In the genomic region with DNA sequence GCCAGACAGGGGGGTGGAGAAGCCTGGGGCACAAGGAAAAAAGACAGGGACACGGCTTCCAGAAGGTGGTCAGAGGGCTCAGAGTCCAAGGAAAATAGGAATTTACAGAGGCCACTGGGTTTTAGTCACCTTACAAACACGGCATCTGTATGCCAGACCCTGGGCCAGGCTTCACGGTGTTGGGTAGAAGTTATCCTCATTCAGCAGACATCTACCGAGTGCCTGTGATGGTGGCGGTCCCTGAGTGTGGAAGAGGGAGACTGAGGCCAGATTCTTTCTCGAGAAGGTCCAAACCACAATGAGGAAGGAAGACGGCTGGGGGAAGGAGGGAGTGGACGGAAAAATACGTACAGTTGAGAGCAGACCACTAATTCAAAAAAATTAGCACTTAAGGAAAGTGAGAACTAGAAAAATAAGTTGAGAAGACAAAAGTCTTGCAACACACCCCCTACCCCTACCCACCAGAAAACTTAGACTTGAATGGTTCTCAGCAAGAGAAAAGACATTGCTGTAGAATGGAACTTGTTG, we compare ENCODE assay signal across 8 cellular contexts. TPM values are rescaled to one million over a fixed set of nuclear protein-coding genes. Genes with fewer than 3 reads are reported as not detected.
DNase-seq lines count a peak whose midpoint lies in the region; ATAC-seq and TF ChIP-seq lines count a peak whose summit lies in the region.

No MANE protein-coding gene starts in this region.

- DNase-seq in T-helper 17 cell (no peak), smooth muscle cell (lab: John Stamatoyannopoulos, UW; ENCODE audit: unreplicated experiment) (no peak), Kasumi-1 (lab: John Stamatoyannopoulos, UW) (no peak), NCI-H526 treated with DMSO at 0.1 percent for 48 hours (lab: John Stamatoyannopoulos, UW) (no peak), ACHN (no peak)
- no peak for DNase-seq in NK-92 treated with Interleukin-12 subunit alpha and Interleukin-12 subunit beta, amount 100 ng/mL, for 24 hours (lab: John Stamatoyannopoulos, UW)

- H3K27me3 ChIP-seq in HUES48 (ENCODE audit: control insufficient read depth, insufficient read depth, low read length) = peaks cover 85% of the 10 kb centered on the region
- peaks cover 86% of the 10 kb centered on the region for H3K27me3 ChIP-seq in iPS-15b (ENCODE audit: control insufficient read depth, insufficient read depth, low read length)
- no peaks in the 10 kb centered on the region for H3K27me3 ChIP-seq in smooth muscle cell (ENCODE audit: low read depth)

- WGBS in smooth muscle cell (ENCODE audit: low lambda C conversion rate) = 76% methylated on average over 9 of the region's 9 CpGs

- no peak for ATAC-seq in T-helper 17 cell

- peaks cover 6% of the 10 kb centered on the region for H3F3A ChIP-seq in smooth muscle cell (ENCODE audit: low read depth)

- peak overlapping the region; percentile 58 for H2AFZ ChIP-seq in smooth muscle cell (ENCODE audit: low read depth)

- H3K36me3 Mint-ChIP-seq in T-helper 17 cell (ENCODE audit: low read depth) = peaks cover 16% of the 10 kb centered on the region

- H3K4me3 ChIP-seq in HUES48 (ENCODE audit: low read depth, low read length) = peak overlapping the region; percentile 67
- peak overlapping the region; percentile 69 for H3K4me3 ChIP-seq in iPS-15b (ENCODE audit: low read depth, low read length)
- H3K4me3 ChIP-seq in smooth muscle cell = peak overlapping the region; percentile 89

- H4K20me1 ChIP-seq in smooth muscle cell (ENCODE audit: low read depth) = peaks cover 41% of the 10 kb centered on the region

- H3K36me3 ChIP-seq in HUES48 (ENCODE audit: control insufficient read depth, insufficient read depth, low read length) = no peaks in the 10 kb centered on the region
- H3K36me3 ChIP-seq in iPS-15b (ENCODE audit: control insufficient read depth, insufficient read depth, low read length) = no peaks in the 10 kb centered on the region
- H3K36me3 ChIP-seq in smooth muscle cell (ENCODE audit: low read depth) = no peaks in the 10 kb centered on the region

- H3K27ac ChIP-seq in HUES48 (ENCODE audit: low read depth, low read length) (peak overlapping the region; percentile 62), smooth muscle cell (ENCODE audit: low read depth) (peak overlapping the region; percentile 91)

- TF ChIP-seq CTCF in smooth muscle cell (IDR thresholded peaks at IDR 0.05; ENCODE audit: borderline replicate concordance, insufficient read depth, poor library complexity, severe bottlenecking) = no peak

- in situ Hi-C loops in ACHN (cut with HindIII; ENCODE audit: low pct_ligation_motif_present, low pct_unique_long_range_greater_than_20kb, low sequenced_read_pairs) = no loop called here

- H3K9me3 ChIP-seq in HUES48 (ENCODE audit: control insufficient read depth, insufficient read depth, low read length) (no peaks in the 10 kb centered on the region), T-helper 17 cell (ENCODE audit: control insufficient read depth, low read length, poor library complexity, severe bottlenecking) (peaks cover 7% of the 10 kb centered on the region), iPS-15b (ENCODE audit: control insufficient read depth, insufficient read depth, low read length) (no peaks in the 10 kb centered on the region), smooth muscle cell (replicated peaks; ENCODE audit: low read depth) (no peaks in the 10 kb centered on the region)

- peak overlapping the region; percentile 98 for H3K4me3 Mint-ChIP-seq in T-helper 17 cell

- H3K79me2 ChIP-seq in smooth muscle cell (ENCODE audit: low read depth) = peaks cover 19% of the 10 kb centered on the region

- H3K4me1 ChIP-seq in HUES48 (ENCODE audit: control insufficient read depth, insufficient read depth, low read length) = peaks cover 36% of the 10 kb centered on the region
- H3K4me1 ChIP-seq in iPS-15b (ENCODE audit: control insufficient read depth, insufficient read depth, low read length) = peaks cover 24% of the 10 kb centered on the region
- H3K4me1 ChIP-seq in smooth muscle cell (ENCODE audit: low read depth) = peaks cover 37% of the 10 kb centered on the region

- H3K27me3 Mint-ChIP-seq in T-helper 17 cell = no peaks in the 10 kb centered on the region

- H3K27ac Mint-ChIP-seq in T-helper 17 cell = peak overlapping the region; percentile 99

- peak overlapping the region; percentile 59; the same call in 1 of the 2 replicates for H3K9ac ChIP-seq in HUES48 (ENCODE audit: low read depth, low read length)
- no peak overlapping the region for H3K9ac ChIP-seq in iPS-15b (ENCODE audit: low read depth, low read length)
- peak overlapping the region; percentile 89 for H3K9ac ChIP-seq in smooth muscle cell (ENCODE audit: low read depth)

- H3K4me1 Mint-ChIP-seq in T-helper 17 cell = peaks cover 60% of the 10 kb centered on the region

- H3K4me2 ChIP-seq in smooth muscle cell = peak overlapping the region; percentile 83

RNA-seq across cellular contexts. Expression of gene BTG2, which starts 0.9 kb away (rescaled TPM):
- total RNA-seq in T-helper 17 cell (100 to 1,000 TPM; 584 to 606 TPM), smooth muscle cell (80.0 and 96.1 TPM in 2 replicates)
- polyA plus RNA-seq in smooth muscle cell = 93.8 and 101 TPM in 2 replicates

RNA-seq across cellular contexts. Expression of gene FMOD, which starts 46.5 kb away (rescaled TPM):
- total RNA-seq in T-helper 17 cell (not detected), smooth muscle cell (247 and 332 TPM in 2 replicates)
- polyA plus RNA-seq in smooth muscle cell = 207 and 369 TPM in 2 replicates

Comparison
In these comparisons a context has a peak if more than half of its experiments do, and no peak if none do; other contexts are left out.
1. RNA of gene FMOD, which starts 46.5 kb away (total RNA-seq): 247 to 332 TPM in smooth muscle cell; not detected in T-helper 17 cell; every median in the first group is over 100 times any median in the second.
2. Peak in every context shown above with its lines, with median percentiles within 50 percentile points of each other: H3K4me3 ChIP-seq.